1 cellular context compared by ENCODE assay signal in the genomic region with DNA sequence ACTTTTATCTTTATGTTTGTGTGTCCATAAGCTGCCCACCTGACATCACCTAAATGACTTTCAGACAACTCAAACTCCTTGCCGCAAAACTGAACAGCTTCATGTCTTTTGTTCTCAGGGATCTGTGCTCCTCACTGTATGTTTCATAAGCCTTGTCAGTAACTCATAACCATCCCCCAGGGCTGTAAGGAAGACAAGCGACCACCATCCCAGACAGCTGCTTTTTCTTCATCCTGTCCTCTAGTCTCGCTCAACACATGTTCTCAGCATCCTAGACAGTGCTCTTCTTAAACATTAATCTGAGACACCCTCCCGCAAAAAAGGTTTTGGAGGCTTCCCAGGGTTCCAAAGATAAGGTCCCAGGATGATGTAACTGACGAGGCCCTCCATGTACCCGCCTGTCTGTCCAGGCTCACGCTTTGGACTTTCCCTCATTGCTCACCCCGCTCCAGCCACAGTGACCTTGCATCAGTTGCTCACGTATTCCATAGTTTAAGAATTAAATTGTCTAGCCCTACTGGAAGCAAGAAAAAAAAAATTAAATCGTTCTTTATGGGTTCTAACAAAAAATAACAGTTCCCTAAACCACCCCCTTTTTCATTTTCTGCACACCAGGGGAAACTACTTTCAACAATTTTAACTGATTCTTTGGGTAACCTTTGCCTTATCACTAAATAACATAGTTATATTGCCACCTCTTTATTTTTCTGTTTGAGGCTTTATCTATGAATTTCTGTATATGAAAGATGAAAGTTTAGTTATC.
TF ChIP-seq lines count a peak whose summit lies in the region.

No MANE protein-coding gene starts in this region.

TF ChIP-seq in HepG2, 621 proteins besides CTCF, POLR2A, EP300 and RAD21 (continued from another document and continues in another):
- TF ChIP-seq SALL1 (CRISPR knock-in tag; IDR thresholded peaks at IDR 0.05) (peak; percentile 59), SAP130 (CRISPR knock-in tag; IDR thresholded peaks at IDR 0.05; ENCODE audit: low read depth) (peak; percentile 48; the same call in 1 of the 2 replicates), IKZF4 (CRISPR knock-in tag; IDR thresholded peaks at IDR 0.05; ENCODE audit: borderline replicate concordance, low read depth, not compliant biosample characterization) (no peak), HCFC1 (IDR thresholded peaks at IDR 0.05; ENCODE audit: low read depth, low read length) (no peak), TMF1 (CRISPR knock-in tag; IDR thresholded peaks at IDR 0.05; ENCODE audit: low read depth) (no peak), ZNF20 (CRISPR knock-in tag; IDR thresholded peaks at IDR 0.05) (no peak), ZNF24 (IDR thresholded peaks at IDR 0.05) (no peak), POLR2G (IDR thresholded peaks at IDR 0.05; ENCODE audit: low read depth, low read length) (no peak), SMYD3 (CRISPR knock-in tag; IDR thresholded peaks at IDR 0.05) (no peak), NCOA1 (CRISPR knock-in tag; IDR thresholded peaks at IDR 0.05) (no peak), ZZZ3 (CRISPR knock-in tag; IDR thresholded peaks at IDR 0.05; ENCODE audit: borderline replicate concordance) (no peak), SIN3A (IDR thresholded peaks at IDR 0.05; ENCODE audit: borderline replicate concordance, low read depth, low read length) (no peak), ZNF44 (CRISPR knock-in tag; IDR thresholded peaks at IDR 0.05) (no peak), ZNF615 (CRISPR knock-in tag; IDR thresholded peaks at IDR 0.05; ENCODE audit: borderline replicate concordance) (no peak), NCOA2 (CRISPR knock-in tag; IDR thresholded peaks at IDR 0.05) (no peak), SP4 (CRISPR knock-in tag; IDR thresholded peaks at IDR 0.05) (no peak), ASH2L (IDR thresholded peaks at IDR 0.05; ENCODE audit: insufficient read length, low read depth, low read length) (no peak), RXRB (CRISPR knock-in tag; IDR thresholded peaks at IDR 0.05; ENCODE audit: borderline replicate concordance) (peak; percentile 27; the same call in 1 of the 2 replicates), ZNF180 (CRISPR knock-in tag; IDR thresholded peaks at IDR 0.05; ENCODE audit: borderline replicate concordance, low read depth) (no peak), TP53 (CRISPR knock-in tag; conservative IDR thresholded peaks at IDR 0.05) (no peak), TAF1 (CRISPR knock-in tag; IDR thresholded peaks at IDR 0.05) (no peak), ZNF878 (CRISPR knock-in tag; IDR thresholded peaks at IDR 0.05) (no peak), TBP (CRISPR knock-in tag; IDR thresholded peaks at IDR 0.05) (no peak), ZMAT3 (CRISPR knock-in tag; conservative IDR thresholded peaks at IDR 0.05) (no peak), DNMT3B (CRISPR knock-in tag; conservative IDR thresholded peaks at IDR 0.05) (no peak), REL (CRISPR knock-in tag; conservative IDR thresholded peaks at IDR 0.05) (no peak), PAF1 (CRISPR knock-in tag; IDR thresholded peaks at IDR 0.05) (no peak), ZNF788 (CRISPR knock-in tag; IDR thresholded peaks at IDR 0.05; ENCODE audit: borderline replicate concordance) (no peak), NFYC (CRISPR knock-in tag; IDR thresholded peaks at IDR 0.05) (no peak), STAG1 (CRISPR knock-in tag; IDR thresholded peaks at IDR 0.05) (no peak), RFXANK (CRISPR knock-in tag; IDR thresholded peaks at IDR 0.05) (no peak), FOSL2 (CRISPR knock-in tag; IDR thresholded peaks at IDR 0.05) (peak; percentile 33; the same call in 1 of the 2 replicates), ZBTB38 (CRISPR knock-in tag; IDR thresholded peaks at IDR 0.05) (no peak), KDM1A (CRISPR knock-in tag; IDR thresholded peaks at IDR 0.05) (no peak)
- TF ChIP-seq, protein P1, sequence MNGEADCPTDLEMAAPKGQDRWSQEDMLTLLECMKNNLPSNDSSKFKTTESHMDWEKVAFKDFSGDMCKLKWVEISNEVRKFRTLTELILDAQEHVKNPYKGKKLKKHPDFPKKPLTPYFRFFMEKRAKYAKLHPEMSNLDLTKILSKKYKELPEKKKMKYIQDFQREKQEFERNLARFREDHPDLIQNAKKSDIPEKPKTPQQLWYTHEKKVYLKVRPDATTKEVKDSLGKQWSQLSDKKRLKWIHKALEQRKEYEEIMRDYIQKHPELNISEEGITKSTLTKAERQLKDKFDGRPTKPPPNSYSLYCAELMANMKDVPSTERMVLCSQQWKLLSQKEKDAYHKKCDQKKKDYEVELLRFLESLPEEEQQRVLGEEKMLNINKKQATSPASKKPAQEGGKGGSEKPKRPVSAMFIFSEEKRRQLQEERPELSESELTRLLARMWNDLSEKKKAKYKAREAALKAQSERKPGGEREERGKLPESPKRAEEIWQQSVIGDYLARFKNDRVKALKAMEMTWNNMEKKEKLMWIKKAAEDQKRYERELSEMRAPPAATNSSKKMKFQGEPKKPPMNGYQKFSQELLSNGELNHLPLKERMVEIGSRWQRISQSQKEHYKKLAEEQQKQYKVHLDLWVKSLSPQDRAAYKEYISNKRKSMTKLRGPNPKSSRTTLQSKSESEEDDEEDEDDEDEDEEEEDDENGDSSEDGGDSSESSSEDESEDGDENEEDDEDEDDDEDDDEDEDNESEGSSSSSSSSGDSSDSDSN (CRISPR knock-in tag; IDR thresholded peaks at IDR 0.05), result 0 out of 2 replicates have a peak, but pooled peaks have one; percentile 21
- TF ChIP-seq, protein P2, sequence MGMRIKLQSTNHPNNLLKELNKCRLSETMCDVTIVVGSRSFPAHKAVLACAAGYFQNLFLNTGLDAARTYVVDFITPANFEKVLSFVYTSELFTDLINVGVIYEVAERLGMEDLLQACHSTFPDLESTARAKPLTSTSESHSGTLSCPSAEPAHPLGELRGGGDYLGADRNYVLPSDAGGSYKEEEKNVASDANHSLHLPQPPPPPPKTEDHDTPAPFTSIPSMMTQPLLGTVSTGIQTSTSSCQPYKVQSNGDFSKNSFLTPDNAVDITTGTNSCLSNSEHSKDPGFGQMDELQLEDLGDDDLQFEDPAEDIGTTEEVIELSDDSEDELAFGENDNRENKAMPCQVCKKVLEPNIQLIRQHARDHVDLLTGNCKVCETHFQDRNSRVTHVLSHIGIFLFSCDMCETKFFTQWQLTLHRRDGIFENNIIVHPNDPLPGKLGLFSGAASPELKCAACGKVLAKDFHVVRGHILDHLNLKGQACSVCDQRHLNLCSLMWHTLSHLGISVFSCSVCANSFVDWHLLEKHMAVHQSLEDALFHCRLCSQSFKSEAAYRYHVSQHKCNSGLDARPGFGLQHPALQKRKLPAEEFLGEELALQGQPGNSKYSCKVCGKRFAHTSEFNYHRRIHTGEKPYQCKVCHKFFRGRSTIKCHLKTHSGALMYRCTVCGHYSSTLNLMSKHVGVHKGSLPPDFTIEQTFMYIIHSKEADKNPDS (CRISPR knock-in tag; IDR thresholded peaks at IDR 0.05), result no peak
- TF ChIP-seq, protein P3, sequence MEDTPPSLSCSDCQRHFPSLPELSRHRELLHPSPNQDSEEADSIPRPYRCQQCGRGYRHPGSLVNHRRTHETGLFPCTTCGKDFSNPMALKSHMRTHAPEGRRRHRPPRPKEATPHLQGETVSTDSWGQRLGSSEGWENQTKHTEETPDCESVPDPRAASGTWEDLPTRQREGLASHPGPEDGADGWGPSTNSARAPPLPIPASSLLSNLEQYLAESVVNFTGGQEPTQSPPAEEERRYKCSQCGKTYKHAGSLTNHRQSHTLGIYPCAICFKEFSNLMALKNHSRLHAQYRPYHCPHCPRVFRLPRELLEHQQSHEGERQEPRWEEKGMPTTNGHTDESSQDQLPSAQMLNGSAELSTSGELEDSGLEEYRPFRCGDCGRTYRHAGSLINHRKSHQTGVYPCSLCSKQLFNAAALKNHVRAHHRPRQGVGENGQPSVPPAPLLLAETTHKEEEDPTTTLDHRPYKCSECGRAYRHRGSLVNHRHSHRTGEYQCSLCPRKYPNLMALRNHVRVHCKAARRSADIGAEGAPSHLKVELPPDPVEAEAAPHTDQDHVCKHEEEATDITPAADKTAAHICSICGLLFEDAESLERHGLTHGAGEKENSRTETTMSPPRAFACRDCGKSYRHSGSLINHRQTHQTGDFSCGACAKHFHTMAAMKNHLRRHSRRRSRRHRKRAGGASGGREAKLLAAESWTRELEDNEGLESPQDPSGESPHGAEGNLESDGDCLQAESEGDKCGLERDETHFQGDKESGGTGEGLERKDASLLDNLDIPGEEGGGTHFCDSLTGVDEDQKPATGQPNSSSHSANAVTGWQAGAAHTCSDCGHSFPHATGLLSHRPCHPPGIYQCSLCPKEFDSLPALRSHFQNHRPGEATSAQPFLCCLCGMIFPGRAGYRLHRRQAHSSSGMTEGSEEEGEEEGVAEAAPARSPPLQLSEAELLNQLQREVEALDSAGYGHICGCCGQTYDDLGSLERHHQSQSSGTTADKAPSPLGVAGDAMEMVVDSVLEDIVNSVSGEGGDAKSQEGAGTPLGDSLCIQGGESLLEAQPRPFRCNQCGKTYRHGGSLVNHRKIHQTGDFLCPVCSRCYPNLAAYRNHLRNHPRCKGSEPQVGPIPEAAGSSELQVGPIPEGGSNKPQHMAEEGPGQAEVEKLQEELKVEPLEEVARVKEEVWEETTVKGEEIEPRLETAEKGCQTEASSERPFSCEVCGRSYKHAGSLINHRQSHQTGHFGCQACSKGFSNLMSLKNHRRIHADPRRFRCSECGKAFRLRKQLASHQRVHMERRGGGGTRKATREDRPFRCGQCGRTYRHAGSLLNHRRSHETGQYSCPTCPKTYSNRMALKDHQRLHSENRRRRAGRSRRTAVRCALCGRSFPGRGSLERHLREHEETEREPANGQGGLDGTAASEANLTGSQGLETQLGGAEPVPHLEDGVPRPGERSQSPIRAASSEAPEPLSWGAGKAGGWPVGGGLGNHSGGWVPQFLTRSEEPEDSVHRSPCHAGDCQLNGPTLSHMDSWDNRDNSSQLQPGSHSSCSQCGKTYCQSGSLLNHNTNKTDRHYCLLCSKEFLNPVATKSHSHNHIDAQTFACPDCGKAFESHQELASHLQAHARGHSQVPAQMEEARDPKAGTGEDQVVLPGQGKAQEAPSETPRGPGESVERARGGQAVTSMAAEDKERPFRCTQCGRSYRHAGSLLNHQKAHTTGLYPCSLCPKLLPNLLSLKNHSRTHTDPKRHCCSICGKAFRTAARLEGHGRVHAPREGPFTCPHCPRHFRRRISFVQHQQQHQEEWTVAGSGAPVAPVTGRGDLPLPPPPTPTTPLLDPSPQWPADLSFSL (CRISPR knock-in tag; IDR thresholded peaks at IDR 0.05), result no peak
- TF ChIP-seq, protein P4, sequence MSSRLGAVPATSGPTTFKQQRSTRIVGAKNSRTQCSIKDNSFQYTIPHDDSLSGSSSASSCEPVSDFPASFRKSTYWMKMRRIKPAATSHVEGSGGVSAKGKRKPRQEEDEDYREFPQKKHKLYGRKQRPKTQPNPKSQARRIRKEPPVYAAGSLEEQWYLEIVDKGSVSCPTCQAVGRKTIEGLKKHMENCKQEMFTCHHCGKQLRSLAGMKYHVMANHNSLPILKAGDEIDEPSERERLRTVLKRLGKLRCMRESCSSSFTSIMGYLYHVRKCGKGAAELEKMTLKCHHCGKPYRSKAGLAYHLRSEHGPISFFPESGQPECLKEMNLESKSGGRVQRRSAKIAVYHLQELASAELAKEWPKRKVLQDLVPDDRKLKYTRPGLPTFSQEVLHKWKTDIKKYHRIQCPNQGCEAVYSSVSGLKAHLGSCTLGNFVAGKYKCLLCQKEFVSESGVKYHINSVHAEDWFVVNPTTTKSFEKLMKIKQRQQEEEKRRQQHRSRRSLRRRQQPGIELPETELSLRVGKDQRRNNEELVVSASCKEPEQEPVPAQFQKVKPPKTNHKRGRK (CRISPR knock-in tag; IDR thresholded peaks at IDR 0.05), result no peak
- TF ChIP-seq, protein P5, sequence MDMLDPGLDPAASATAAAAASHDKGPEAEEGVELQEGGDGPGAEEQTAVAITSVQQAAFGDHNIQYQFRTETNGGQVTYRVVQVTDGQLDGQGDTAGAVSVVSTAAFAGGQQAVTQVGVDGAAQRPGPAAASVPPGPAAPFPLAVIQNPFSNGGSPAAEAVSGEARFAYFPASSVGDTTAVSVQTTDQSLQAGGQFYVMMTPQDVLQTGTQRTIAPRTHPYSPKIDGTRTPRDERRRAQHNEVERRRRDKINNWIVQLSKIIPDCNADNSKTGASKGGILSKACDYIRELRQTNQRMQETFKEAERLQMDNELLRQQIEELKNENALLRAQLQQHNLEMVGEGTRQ (IDR thresholded peaks at IDR 0.05; ENCODE audit: low read depth, low read length), result no peak
- TF ChIP-seq, protein P5 (CRISPR knock-in tag; IDR thresholded peaks at IDR 0.05; ENCODE audit: borderline replicate concordance), result no peak
- TF ChIP-seq, protein P6, sequence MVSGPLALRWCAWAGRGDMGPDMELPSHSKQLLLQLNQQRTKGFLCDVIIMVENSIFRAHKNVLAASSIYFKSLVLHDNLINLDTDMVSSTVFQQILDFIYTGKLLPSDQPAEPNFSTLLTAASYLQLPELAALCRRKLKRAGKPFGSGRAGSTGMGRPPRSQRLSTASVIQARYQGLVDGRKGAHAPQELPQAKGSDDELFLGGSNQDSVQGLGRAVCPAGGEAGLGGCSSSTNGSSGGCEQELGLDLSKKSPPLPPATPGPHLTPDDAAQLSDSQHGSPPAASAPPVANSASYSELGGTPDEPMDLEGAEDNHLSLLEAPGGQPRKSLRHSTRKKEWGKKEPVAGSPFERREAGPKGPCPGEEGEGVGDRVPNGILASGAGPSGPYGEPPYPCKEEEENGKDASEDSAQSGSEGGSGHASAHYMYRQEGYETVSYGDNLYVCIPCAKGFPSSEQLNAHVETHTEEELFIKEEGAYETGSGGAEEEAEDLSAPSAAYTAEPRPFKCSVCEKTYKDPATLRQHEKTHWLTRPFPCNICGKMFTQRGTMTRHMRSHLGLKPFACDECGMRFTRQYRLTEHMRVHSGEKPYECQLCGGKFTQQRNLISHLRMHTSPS (CRISPR knock-in tag; IDR thresholded peaks at IDR 0.05; ENCODE audit: low read depth), result no peak
- TF ChIP-seq, protein P7, sequence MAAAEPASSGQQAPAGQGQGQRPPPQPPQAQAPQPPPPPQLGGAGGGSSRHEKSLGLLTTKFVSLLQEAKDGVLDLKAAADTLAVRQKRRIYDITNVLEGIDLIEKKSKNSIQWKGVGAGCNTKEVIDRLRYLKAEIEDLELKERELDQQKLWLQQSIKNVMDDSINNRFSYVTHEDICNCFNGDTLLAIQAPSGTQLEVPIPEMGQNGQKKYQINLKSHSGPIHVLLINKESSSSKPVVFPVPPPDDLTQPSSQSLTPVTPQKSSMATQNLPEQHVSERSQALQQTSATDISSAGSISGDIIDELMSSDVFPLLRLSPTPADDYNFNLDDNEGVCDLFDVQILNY (CRISPR knock-in tag; conservative IDR thresholded peaks at IDR 0.05), result no peak
- TF ChIP-seq, protein P8, sequence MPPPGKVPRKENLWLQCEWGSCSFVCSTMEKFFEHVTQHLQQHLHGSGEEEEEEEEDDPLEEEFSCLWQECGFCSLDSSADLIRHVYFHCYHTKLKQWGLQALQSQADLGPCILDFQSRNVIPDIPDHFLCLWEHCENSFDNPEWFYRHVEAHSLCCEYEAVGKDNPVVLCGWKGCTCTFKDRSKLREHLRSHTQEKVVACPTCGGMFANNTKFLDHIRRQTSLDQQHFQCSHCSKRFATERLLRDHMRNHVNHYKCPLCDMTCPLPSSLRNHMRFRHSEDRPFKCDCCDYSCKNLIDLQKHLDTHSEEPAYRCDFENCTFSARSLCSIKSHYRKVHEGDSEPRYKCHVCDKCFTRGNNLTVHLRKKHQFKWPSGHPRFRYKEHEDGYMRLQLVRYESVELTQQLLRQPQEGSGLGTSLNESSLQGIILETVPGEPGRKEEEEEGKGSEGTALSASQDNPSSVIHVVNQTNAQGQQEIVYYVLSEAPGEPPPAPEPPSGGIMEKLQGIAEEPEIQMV (CRISPR knock-in tag; IDR thresholded peaks at IDR 0.05; ENCODE audit: low read depth), result no peak
